ENCODE assay signal across 14 cellular contexts in the genomic region with DNA sequence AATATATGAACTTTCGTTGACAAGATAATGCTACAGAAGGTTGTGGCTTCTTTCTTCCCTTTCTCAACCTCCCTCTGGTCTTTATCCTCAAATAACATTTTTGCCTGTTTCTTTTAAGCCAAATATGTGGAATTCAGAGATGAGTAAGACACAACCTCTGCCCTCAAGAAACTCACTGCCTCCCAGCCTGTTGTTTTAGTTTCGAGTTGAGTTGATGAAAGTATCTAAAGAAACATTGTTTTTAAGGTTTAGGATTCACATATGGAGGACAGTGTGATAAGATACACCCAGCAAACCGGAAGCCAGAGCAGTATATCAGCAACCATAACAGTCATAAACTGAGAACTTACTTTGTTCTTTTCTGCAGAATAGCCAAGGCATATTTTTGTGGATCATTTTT.
A peak's percentile ranks its signal among the peaks of the same experiment; 100 is the strongest.
DNase-seq lines count a peak whose midpoint lies in the region; ATAC-seq and TF ChIP-seq lines count a peak whose summit lies in the region.
"Had no signal": no experiment of that assay in that cellular context is flagged by ENCODE, and none has a peak within 500 bp of the region (broad histone marks: within the 10 kb centered on the region; RNA-seq: fewer than 3 reads in every experiment).

No MANE protein-coding gene starts in this region.

- no peaks in the 10 kb centered on the region for H3K27me3 ChIP-seq in vagina

- DNase-seq in AG10803 (ENCODE audit: low read depth) = peak; percentile 55
- peak; percentile 23 for DNase-seq in HT1080 (ENCODE audit: low read depth)
- peak; percentile 76 for DNase-seq in astrocyte of the spinal cord (ENCODE audit: low read depth, low spot score)
- DNase-seq in myocyte (ENCODE audit: low read depth) = peak; percentile 28
- no peak for DNase-seq in GM13976 (ENCODE audit: low spot score)
- DNase-seq in lower leg skin (ENCODE audit: low spot score in 2 of 2) = no peak
- DNase-seq in vagina (ENCODE audit: extremely low spot score in 2 of 2) = no peak
- DNase-seq: activated naive CD8-positive, alpha-beta T cell treated with anti-CD3 and anti-CD28 coated beads, Interleukin-2, amount 50 U/mL, for 24 hours; effector CD8-positive, alpha-beta T cell; NCI-H1436; NCI-H446; stimulated activated CD4-positive, alpha-beta T cell treated with anti-CD3 and anti-CD28 coated beads, Interleukin-2, amount 100 ng/mL, for 24 hours had no signal

- peaks cover 76% of the 10 kb centered on the region for H3K4me1 ChIP-seq in vagina

- WGBS in lower leg skin, 2 donors = 73 to 82% methylated on average over 3 of the region's 3 CpGs

- ATAC-seq in HG02610 (IDR thresholded peaks at IDR 0.05; ENCODE audit: unreplicated experiment) = no peak
- ATAC-seq: activated naive CD8-positive, alpha-beta T cell treated with anti-CD3 and anti-CD28 coated beads, Interleukin-2, amount 50 U/mL, for 24 hours had no signal

- TF ChIP-seq CTCF in AG10803 (conservative IDR thresholded peaks at IDR 0.05; ENCODE audit: low read length) (no peak), astrocyte of the spinal cord (IDR thresholded peaks at IDR 0.05; ENCODE audit: low read depth, low read length) (no peak), GM13976 (IDR thresholded peaks at IDR 0.05; ENCODE audit: borderline replicate concordance, control extremely low read depth, extremely low read depth, insufficient read depth, missing control alignments) (no peak), lower leg skin (IDR thresholded peaks at IDR 0.05) (no peak), vagina (IDR thresholded peaks at IDR 0.05) (no peak)

- no peak overlapping the region for H3K27ac ChIP-seq in vagina
- H3K27ac ChIP-seq: C4-2B had no signal

- H3K4me3 ChIP-seq in AG10803 (ENCODE audit: low read length) = no peak overlapping the region
- no peak overlapping the region for H3K4me3 ChIP-seq in astrocyte of the spinal cord (ENCODE audit: low read depth, low read length)
- no peak overlapping the region for H3K4me3 ChIP-seq in lower leg skin (ENCODE audit: low read depth, poor library complexity, severe bottlenecking)
- no peak overlapping the region for H3K4me3 ChIP-seq in vagina

- TF ChIP-seq POLR2A in lower leg skin (IDR thresholded peaks at IDR 0.05) = no peak
- no peak for TF ChIP-seq POLR2A in vagina (IDR thresholded peaks at IDR 0.05)

- intact Hi-C loops in lower leg skin (cut with DNase I; ENCODE audit: low total_unique reads) (no loop called here), vagina (cut with DNase I) (loop anchor here (10.0 kb wide), 1 partner anchor 61 kb away; no protein-coding TSS in a partner anchor)

- no peaks in the 10 kb centered on the region for H3K36me3 ChIP-seq in vagina

- H3K9me3 ChIP-seq in vagina = no peaks in the 10 kb centered on the region

- in situ Hi-C loops in astrocyte of the spinal cord (cut with HindIII; ENCODE audit: low sequenced_read_pairs) = no loop called here
- in situ Hi-C loops in GM13976 (cut with MboI; ENCODE audit: low sequenced_read_pairs, unreplicated experiment) = no loop called here

Comparison
In these comparisons a context has a peak if more than half of its experiments do, and no peak if none do; other contexts are left out.
1. DNase-seq: peak in AG10803 (single experiment), HT1080 (single experiment), astrocyte of the spinal cord (single experiment) and myocyte (single experiment); none in GM13976 (single experiment), lower leg skin (0 of 2) and vagina (0 of 2).